9 cellular contexts compared by ENCODE assay signal in the genomic region with DNA sequence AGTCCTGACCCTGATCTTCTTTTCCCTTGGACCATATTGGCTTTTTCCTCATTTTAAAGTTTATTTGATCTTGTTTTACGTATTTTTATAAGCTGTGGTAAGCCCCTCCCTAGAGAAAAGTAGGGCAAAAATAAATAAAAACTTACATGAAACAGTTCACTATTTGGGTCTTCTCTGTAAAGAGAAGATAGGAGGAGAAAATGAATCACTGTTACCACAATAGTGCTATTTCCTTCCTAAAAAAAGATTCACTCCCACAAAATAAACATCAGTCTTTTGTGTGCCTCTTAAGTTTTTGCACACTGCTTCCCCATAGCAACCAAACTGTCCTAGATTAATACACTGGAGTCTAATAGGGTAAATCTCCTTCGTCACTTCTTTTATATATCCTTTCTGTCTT. TPM values are rescaled to one million over a fixed set of nuclear protein-coding genes. Genes with fewer than 3 reads are reported as not detected.
DNase-seq lines count a peak whose midpoint lies in the region; ATAC-seq and TF ChIP-seq lines count a peak whose summit lies in the region.
"Had no signal": no experiment of that assay in that cellular context is flagged by ENCODE, and none has a peak within 500 bp of the region (broad histone marks: within the 10 kb centered on the region; RNA-seq: fewer than 3 reads in every experiment).

No MANE protein-coding gene starts in this region.

- H3K4me3 ChIP-seq in CD8-positive, alpha-beta T cell (ENCODE audit: low read depth, low read length), result no peak overlapping the region

- CTCF ChIA-PET in CD8-positive, alpha-beta T cell (lab: Charles Lee), result interaction anchor here (0.7 to 2.2 kb wide), 2 partner anchors 71 to 100 kb away, joined by 3 to 8 read pairs; no protein-coding TSS in a partner anchor

- no peaks in the 10 kb centered on the region for H3K27me3 ChIP-seq in CD8-positive, alpha-beta T cell (ENCODE audit: insufficient read depth, low read length)

- POLR2A ChIA-PET in CD8-positive, alpha-beta T cell (lab: Charles Lee), result interaction anchor here (0.7 to 1.0 kb wide), 2 partner anchors 12 to 98 kb away, joined by 3 to 5 read pairs; no protein-coding TSS in a partner anchor

- H3K27ac ChIP-seq in CD8-positive, alpha-beta T cell (ENCODE audit: low read depth, low read length), result no peak overlapping the region

- peak; percentile 46 for ATAC-seq in CD8-positive, alpha-beta T cell
- ATAC-seq in GM21367 (IDR thresholded peaks at IDR 0.05; ENCODE audit: unreplicated experiment) (no peak), GM21723 (IDR thresholded peaks at IDR 0.05; ENCODE audit: unreplicated experiment) (no peak), GM18858 (IDR thresholded peaks at IDR 0.05; ENCODE audit: unreplicated experiment) (no peak)

- peaks cover 25% of the 10 kb centered on the region for H3K4me1 ChIP-seq in CD8-positive, alpha-beta T cell (ENCODE audit: insufficient read depth, low read length)

- H3K9me3 ChIP-seq in CD8-positive, alpha-beta T cell (ENCODE audit: low read length), result no peaks in the 10 kb centered on the region

- H3K36me3 ChIP-seq in CD8-positive, alpha-beta T cell (ENCODE audit: insufficient read depth, low read length), result no peaks in the 10 kb centered on the region

- H3K4me1 Mint-ChIP-seq in CD8-positive, alpha-beta T cell (ENCODE audit: low read depth), result peaks cover 41% of the 10 kb centered on the region
- peaks cover 41% of the 10 kb centered on the region for H3K4me1 Mint-ChIP-seq in nephron

- no peak for DNase-seq in CD8-positive, alpha-beta T cell
- DNase-seq in NCI-H460 (ENCODE audit: extremely low read depth, low read depth) (peak; percentile 58), dermis blood vessel endothelial cell (peak; percentile 87), NCI-H1417 treated with DMSO at 0.1 percent for 48 hours (lab: John Stamatoyannopoulos, UW) (no peak)
- DNase-seq: activated CD4-positive, CD25-positive, alpha-beta regulatory T cell had no signal

- TF ChIP-seq CTCF in CD8-positive, alpha-beta T cell (IDR thresholded peaks at IDR 0.05), result no peak
- TF ChIP-seq CTCF in nephron (IDR thresholded peaks at IDR 0.05; ENCODE audit: unreplicated experiment in 3 of 3), result no peak

- peak overlapping the region; percentile 69 for H3K27ac Mint-ChIP-seq in CD8-positive, alpha-beta T cell
- peak overlapping the region; percentile 94 to 96 (median 94) for H3K27ac Mint-ChIP-seq in nephron

- H3K4me3 Mint-ChIP-seq in CD8-positive, alpha-beta T cell, result peak overlapping the region; percentile 40
- peak overlapping the region in 1 of 3 experiments; percentile 90 for H3K4me3 Mint-ChIP-seq in nephron

- intact Hi-C loops in CD8-positive, alpha-beta T cell (cut with DNase I, micrococcal nuclease), result loop anchor here in 1 of 2 experiments (5.0 kb wide), 1 partner anchor 101 kb away; no protein-coding TSS in a partner anchor

- peaks cover 6% of the 10 kb centered on the region for H3K36me3 Mint-ChIP-seq in CD8-positive, alpha-beta T cell
- H3K36me3 Mint-ChIP-seq in nephron (ENCODE audit: low read depth), result peaks cover 28% of the 10 kb centered on the region

- H3K27me3 Mint-ChIP-seq in CD8-positive, alpha-beta T cell (ENCODE audit: low read depth), result no peaks in the 10 kb centered on the region
- H3K27me3 Mint-ChIP-seq in nephron (ENCODE audit: low read depth), result no peaks in the 10 kb centered on the region

- no peaks in the 10 kb centered on the region for H3K9me3 Mint-ChIP-seq in CD8-positive, alpha-beta T cell
- H3K9me3 Mint-ChIP-seq in nephron, result no peaks in the 10 kb centered on the region

RNA-seq across cellular contexts. Expression of gene SVIL, which starts 1.4 kb away (rescaled TPM):
- total RNA-seq in CD8-positive, alpha-beta T cell, result 10 to 100 TPM; 15.9 to 16.2 TPM
- 9.6 and 10.8 TPM in 2 replicates for total RNA-seq in NCI-H460 (2014; rRNA removed; shearing (Covaris generic))
- polyA plus RNA-seq in NCI-H460 (2014; cell fraction: nucleus; rRNA removed), result 3.5 and 13.3 TPM in 2 replicates
- total RNA-seq in dermis blood vessel endothelial cell, result 80.8 and 98.9 TPM in 2 replicates

Comparison
In these comparisons a context has a peak if more than half of its experiments do, and no peak if none do; other contexts are left out.
1. DNase-seq: peak in NCI-H460 (single experiment) and dermis blood vessel endothelial cell (single experiment); none in CD8-positive, alpha-beta T cell (0 of 7) and NCI-H1417 treated with DMSO at 0.1 percent for 48 hours (single experiment).